Comparison of ENCODE assay signal across 22 cellular contexts in the genomic region with DNA sequence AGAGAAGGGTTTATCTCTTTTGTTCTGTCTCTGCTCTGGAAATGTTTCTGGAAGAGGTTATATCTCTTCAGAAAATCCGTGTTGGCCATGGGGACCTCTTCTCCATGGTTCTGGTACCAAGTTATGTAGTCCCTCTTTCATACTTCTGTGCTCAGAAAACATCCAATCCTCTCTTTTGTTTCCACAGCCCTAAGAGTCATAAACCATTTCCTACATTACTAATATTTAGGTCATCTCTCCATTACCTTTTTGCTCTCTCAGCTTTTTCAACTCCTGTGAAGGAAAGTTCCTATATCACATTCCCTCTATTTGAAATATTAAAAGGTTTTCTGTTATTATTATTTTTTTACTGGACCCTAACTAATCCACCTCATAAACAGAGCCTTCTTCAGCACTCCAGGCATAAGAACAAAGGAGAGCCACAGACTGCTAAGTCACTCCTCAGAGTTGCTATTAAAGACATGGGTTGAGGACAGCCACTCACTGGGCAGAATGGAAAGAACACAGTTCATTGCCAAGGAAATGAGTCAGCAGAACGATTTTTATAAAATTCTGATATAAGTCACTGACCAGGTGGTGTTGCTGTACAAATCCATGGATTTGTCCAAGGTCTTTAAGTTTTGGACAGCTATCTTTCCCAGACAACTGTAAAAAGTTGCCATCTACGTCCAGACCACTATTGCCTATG.
DNase-seq lines count a peak whose midpoint lies in the region; ATAC-seq, FAIRE-seq and TF ChIP-seq lines count a peak whose summit lies in the region.
"Had no signal": no experiment of that assay in that cellular context is flagged by ENCODE, and none has a peak within 500 bp of the region (broad histone marks: within the 10 kb centered on the region; RNA-seq: fewer than 3 reads in every experiment).

No MANE protein-coding gene starts in this region.

- ATAC-seq in esophagus mucosa, result no peak
- no peak for ATAC-seq in left ventricle myocardium superior
- ATAC-seq in HG03039 (IDR thresholded peaks at IDR 0.05; ENCODE audit: unreplicated experiment), result no peak
- ATAC-seq: A549; activated naive CD8-positive, alpha-beta T cell treated with anti-CD3 and anti-CD28 coated beads, Interleukin-2, amount 50 U/mL, for 24 hours; T-cell had no signal

- TF ChIP-seq CTCF in mammary epithelial cell (conservative IDR thresholded peaks at IDR 0.05 in 1 of 2, IDR thresholded peaks at IDR 0.05 in 1 of 2; ENCODE audit: extremely low read depth in 1 of 2, insufficient read depth in 1 of 2, low read depth in 1 of 2, low read length in 2 of 2) (no peak), foreskin fibroblast (IDR thresholded peaks at IDR 0.05; ENCODE audit: low read depth, low read length) (no peak)

- intact Hi-C loops in mammary epithelial cell (cut with micrococcal nuclease), result no loop called here
- intact Hi-C loops in left ventricle myocardium superior (cut with micrococcal nuclease), result no loop called here

- in situ Hi-C loops in mammary epithelial cell (cut with MboI; ENCODE audit: low sequenced_read_pairs in 2 of 2), result no loop called here

- H3K4me3 ChIP-seq in mammary epithelial cell (replicated peaks in 1 of 3; ENCODE audit: insufficient read depth in 1 of 3, low read depth in 2 of 3, low read length in 3 of 3) (no peak overlapping the region), foreskin fibroblast (ENCODE audit: low read depth in 1 of 2, low read length in 2 of 2) (no peak overlapping the region)
- H3K4me3 ChIP-seq: A549, BLaER1, right atrium auricular region had no signal

- no peaks in the 10 kb centered on the region for H3K27me3 ChIP-seq in mammary epithelial cell (ENCODE audit: insufficient read depth, low read length)
- H3K27me3 ChIP-seq: BLaER1, right atrium auricular region had no signal

- WGBS in mammary epithelial cell (ENCODE audit: low coverage, missing lambda C conversion rate), result 41% methylated on average over 3 of the region's 3 CpGs

- DNase-seq in A172 (ENCODE audit: low spot score) (peak; percentile 57), M059J (ENCODE audit: low read depth) (peak; percentile 19), mammary epithelial cell (peak; percentile 33), foreskin fibroblast (peak; percentile 2 to 46), left ventricle myocardium superior (no peak), HTR-8/SVneo (ENCODE audit: insufficient read length, low spot score) (no peak)
- DNase-seq: activated CD4-positive, alpha-beta T cell treated with anti-CD3 and anti-CD28 coated beads, Interleukin-2, amount 10 ng/mL, durations not matched to agents 7 days and 5 days; activated effector memory CD4-positive, alpha-beta T cell treated with Interleukin-2 at 50 U/mL for 16 hours; activated naive CD8-positive, alpha-beta T cell treated with anti-CD3 and anti-CD28 coated beads, Interleukin-2, amount 50 U/mL, for 24 hours; hippocampal formation; NCI-H187; NCI-H2227 treated with DMSO at 0.1 percent for 48 hours; NCI-H774; SIG-M5; T-cell had no signal

- H3K4me2 ChIP-seq in mammary epithelial cell (ENCODE audit: insufficient read depth, low read depth, low read length), result no peak overlapping the region
- H3K4me2 ChIP-seq: A549, BLaER1 had no signal

- H3K4me1 ChIP-seq in mammary epithelial cell (ENCODE audit: insufficient read depth, low read length), result peaks cover 9% of the 10 kb centered on the region
- H3K4me1 ChIP-seq: A549, BLaER1, right atrium auricular region had no signal

- no peaks in the 10 kb centered on the region for H3K36me3 ChIP-seq in mammary epithelial cell (ENCODE audit: insufficient read depth, low read length)
- H3K36me3 ChIP-seq: BLaER1, right atrium auricular region had no signal

- no peaks in the 10 kb centered on the region for H3K79me2 ChIP-seq in mammary epithelial cell (ENCODE audit: insufficient read depth, low read length)

- no peak for FAIRE-seq in HTR-8/SVneo (lab: Jason Lieb, UNC)
- FAIRE-seq: A549, keratinocyte had no signal

- no TSS peak for BruUV-seq in mammary epithelial cell (replicated peaks; lab: Mats Ljungman, UMichigan)

- H3K9ac ChIP-seq in mammary epithelial cell (ENCODE audit: insufficient read depth, low read length), result no peak overlapping the region
- H3K9ac ChIP-seq: BLaER1 had no signal

- H2AFZ ChIP-seq in mammary epithelial cell (ENCODE audit: low read depth, low read length), result peak overlapping the region; percentile 31

- dilution Hi-C loops in mammary epithelial cell (cut with HindIII; ENCODE audit: low sequenced_read_pairs), result no loop called here

- CTCF ChIA-PET in mammary epithelial cell (lab: Charles Lee; ENCODE audit: low non-redundant PET), result no interaction called here

- no peaks in the 10 kb centered on the region for H3K9me3 ChIP-seq in mammary epithelial cell (replicated peaks; ENCODE audit: insufficient read depth, low read length)
- H3K9me3 ChIP-seq: A549, BLaER1, right atrium auricular region had no signal

- no peak overlapping the region for H3K27ac ChIP-seq in mammary epithelial cell (ENCODE audit: insufficient read depth, low read depth, low read length)
- H3K27ac ChIP-seq: A549, BLaER1, HL-60, right atrium auricular region had no signal

- no peaks in the 10 kb centered on the region for H4K20me1 ChIP-seq in mammary epithelial cell (ENCODE audit: insufficient read depth, low read length)
- H4K20me1 ChIP-seq: BLaER1 had no signal

Comparison
In these comparisons a context has a peak if more than half of its experiments do, and no peak if none do; other contexts are left out.
1. DNase-seq: peak in A172 (single experiment), M059J (single experiment), mammary epithelial cell (single experiment) and foreskin fibroblast (2 of 2); none in left ventricle myocardium superior (single experiment) and HTR-8/SVneo (single experiment).